33 cellular contexts compared by ENCODE assay signal in genomic region chr22:33866521-33866920, GRCh38. TPM values are rescaled to one million over a fixed set of nuclear protein-coding genes. Genes with fewer than 3 reads are reported as not detected.
DNase-seq lines count a peak whose midpoint lies in the region; ATAC-seq, FAIRE-seq and TF ChIP-seq lines count a peak whose summit lies in the region.
"Had no signal": no experiment of that assay in that cellular context is flagged by ENCODE, and none has a peak within 500 bp of the region (broad histone marks: within the 10 kb centered on the region; RNA-seq: fewer than 3 reads in every experiment).

No MANE protein-coding gene starts in this region.

- H2AK5ac ChIP-seq in IMR-90 (ENCODE audit: low read depth, low read length) = peak overlapping the region; percentile 44; the same call in 1 of the 2 replicates

- no peak for ATAC-seq in IMR-90 (ENCODE audit: low read depth)
- no peak for ATAC-seq in GM19463 (IDR thresholded peaks at IDR 0.05; ENCODE audit: unreplicated experiment)
- ATAC-seq: activated CD8-positive, alpha-beta T cell treated with anti-CD3 and anti-CD28 coated beads, Interleukin-2, amount 10 ng/mL, durations not matched to agents 7 days and 5 days had no signal

- H3K79me1 ChIP-seq in IMR-90 (ENCODE audit: low read depth in 1 of 2, low read length in 2 of 2) = peaks cover 27 to 60% of the 10 kb centered on the region in 2 experiments

- in situ Hi-C loops in IMR-90 (cut with MboI; ENCODE audit: low sequenced_read_pairs) = no loop called here

- TF ChIP-seq POLR2A in IMR-90 (IDR thresholded peaks at IDR 0.05; ENCODE audit: low read depth, low read length) = no peak

- DNase-seq in IMR-90 (no peak), NCI-H82 treated with DMSO at 0.1 percent for 48 hours (lab: John Stamatoyannopoulos, UW; ENCODE audit: unreplicated experiment) (peak; percentile 83), fibroblast of lung (ENCODE audit: low read depth in 2 of 2) (no peak), small intestine (no peak), AG08396 (ENCODE audit: low spot score) (no peak)
- DNase-seq in stimulated activated CD4-positive, alpha-beta T cell treated with anti-CD3 and anti-CD28 coated beads, Interleukin-15, amount 100 ng/mL, for 24 hours = no peak
- DNase-seq in activated CD4-positive, alpha-beta memory T cell treated with anti-CD3 and anti-CD28 coated beads for 36 hours = no peak
- DNase-seq: activated CD4-positive, alpha-beta T cell treated with anti-CD3 and anti-CD28 coated beads for 1 hour; activated CD8-positive, alpha-beta T cell treated with anti-CD3 and anti-CD28 coated beads, Interleukin-2, amount 10 ng/mL, durations not matched to agents 7 days and 5 days; activated effector memory CD4-positive, alpha-beta T cell treated with anti-CD3 and anti-CD28 coated beads, Interleukin-2, amount 50 U/mL, for 16 hours; activated naive CD8-positive, alpha-beta T cell treated with anti-CD3 and anti-CD28 coated beads, Interleukin-2, amount 10 ng/mL, durations not matched to agents 7 days and 5 days; activated T-cell treated with anti-CD3 and anti-CD28 coated beads for 4 hours; effector CD8-positive, alpha-beta T cell; HFFc6; islet precursor cell; KG1; MM.1S; NCI-H1417 treated with DMSO at 0.1 percent for 48 hours; NCI-H2107; NCI-H446; NK-92 treated with Interleukin-12 subunit alpha and Interleukin-12 subunit beta, amount 100 ng/mL, for 24 hours; stimulated activated CD4-positive, alpha-beta T cell treated with anti-CD3 and anti-CD28 coated beads, Interleukin-4, amount 100 ng/mL, for 4 hours; stimulated activated naive CD4-positive, alpha-beta T cell; thyroid gland had no signal

- H2AK9ac ChIP-seq in IMR-90 (replicated peaks; ENCODE audit: low read depth, low read length, poor library complexity) = no peak overlapping the region

- 0 out of 2 replicates have a peak overlapping the region, but pooled peaks have one; percentile 2 for H2BK20ac ChIP-seq in IMR-90 (ENCODE audit: low read depth, low read length)

- no peaks in the 10 kb centered on the region for H3K79me2 ChIP-seq in fibroblast of lung (ENCODE audit: control insufficient read depth, insufficient read depth, low read length)

- H4K20me1 ChIP-seq in IMR-90 (ENCODE audit: insufficient read depth, low read length) (no peaks in the 10 kb centered on the region), fibroblast of lung (ENCODE audit: control insufficient read depth, extremely low read depth, insufficient read depth, low read length) (no peaks in the 10 kb centered on the region)

- 0 out of 2 replicates have a peak overlapping the region, but pooled peaks have one; percentile 18 for H3K14ac ChIP-seq in IMR-90 (replicated peaks; ENCODE audit: low read depth, low read length)

- dilution Hi-C loops in IMR-90 (cut with HindIII; ENCODE audit: low sequenced_read_pairs, unreplicated experiment) = no loop called here

- H3K4me1 ChIP-seq in IMR-90 (ENCODE audit: control insufficient read depth, insufficient read depth, low read length) (peaks cover 21% of the 10 kb centered on the region), fibroblast of lung (ENCODE audit: control insufficient read depth, extremely low read depth, insufficient read depth, low read length) (peaks cover 25% of the 10 kb centered on the region), small intestine (ENCODE audit: control insufficient read depth in 2 of 2, insufficient read depth in 1 of 2, low read depth in 1 of 2, low read length in 1 of 2) (peaks cover 2 to 6% of the 10 kb centered on the region in 2 donors)
- H3K4me1 ChIP-seq: SJCRH30, thyroid gland had no signal

- H3K18ac ChIP-seq in IMR-90 (ENCODE audit: low read depth, low read length) = no peak overlapping the region

- no peak overlapping the region for H3K4me3 Mint-ChIP-seq in activated CD4-positive, alpha-beta memory T cell treated with anti-CD3 and anti-CD28 coated beads for 36 hours
- H3K4me3 Mint-ChIP-seq: activated CD8-positive, alpha-beta T cell treated with anti-CD3 and anti-CD28 coated beads, Interleukin-2, amount 10 ng/mL, durations not matched to agents 7 days and 5 days; activated naive CD8-positive, alpha-beta T cell treated with anti-CD3 and anti-CD28 coated beads, Interleukin-2, amount 10 ng/mL, durations not matched to agents 7 days and 5 days; HFFc6; T-helper 1 cell treated with Interleukin-12 subunit alpha and Interleukin-12 subunit beta and Interleukin-4 antibody, amounts not matched to agents 30 μg/mL and 1 μg/mL, for 36 hours had no signal

- H3K4me2 ChIP-seq in IMR-90 (ENCODE audit: low read depth, low read length) (no peak overlapping the region), fibroblast of lung (ENCODE audit: extremely low read depth, insufficient read depth, low read length) (peak overlapping the region; percentile 32)

- H3K9me1 ChIP-seq in IMR-90 (ENCODE audit: insufficient read depth, low read length) = peaks cover 12% of the 10 kb centered on the region

- H4K8ac ChIP-seq in IMR-90 (ENCODE audit: low read depth in 2 of 2, low read length in 2 of 2) = no peak overlapping the region

- H3K4me1 Mint-ChIP-seq in activated CD4-positive, alpha-beta memory T cell treated with anti-CD3 and anti-CD28 coated beads for 36 hours (ENCODE audit: low read depth) = no peaks in the 10 kb centered on the region
- H3K4me1 Mint-ChIP-seq: activated naive CD8-positive, alpha-beta T cell treated with anti-CD3 and anti-CD28 coated beads, Interleukin-2, amount 10 ng/mL, durations not matched to agents 7 days and 5 days had no signal

- H3K56ac ChIP-seq in IMR-90 (ENCODE audit: extremely low read depth, insufficient read depth, low read length) = no peak overlapping the region

- POLR2A ChIA-PET in IMR-90 (lab: Charles Lee; ENCODE audit: unreplicated experiment) = interaction anchor here (0.7 kb wide), 1 partner anchor 23 kb away, joined by 3 read pairs; no protein-coding TSS in a partner anchor
- POLR2A ChIA-PET in activated CD4-positive, alpha-beta memory T cell treated with anti-CD3 and anti-CD28 coated beads for 36 hours (lab: Charles Lee) = no interaction called here

- H3K27me3 ChIP-seq in IMR-90 (ENCODE audit: control insufficient read depth, insufficient read depth, low read length) = no peaks in the 10 kb centered on the region
- no peaks in the 10 kb centered on the region for H3K27me3 ChIP-seq in fibroblast of lung (ENCODE audit: control insufficient read depth, insufficient read depth, low read length)
- no peaks in the 10 kb centered on the region for H3K27me3 ChIP-seq in small intestine (ENCODE audit: control insufficient read depth in 2 of 2, insufficient read depth in 2 of 2, low read length in 2 of 2)
- H3K27me3 ChIP-seq: Peyer's patch, SJCRH30, thyroid gland had no signal

- no peak for FAIRE-seq in small intestine (lab: Jason Lieb, UNC)
- FAIRE-seq: D721Med, frontal cortex, GM19239 had no signal

- TF ChIP-seq CTCF in IMR-90 (conservative IDR thresholded peaks at IDR 0.05; ENCODE audit: low read depth, low read length) (no peak), fibroblast of lung (conservative IDR thresholded peaks at IDR 0.05 in 1 of 2, IDR thresholded peaks at IDR 0.05 in 1 of 2; ENCODE audit: low read depth in 1 of 2, low read length in 2 of 2) (no peak)

- no peak overlapping the region for H4K91ac ChIP-seq in IMR-90 (ENCODE audit: insufficient read depth, low read depth, low read length)

- H3K36me3 Mint-ChIP-seq in activated CD4-positive, alpha-beta memory T cell treated with anti-CD3 and anti-CD28 coated beads for 36 hours = no peaks in the 10 kb centered on the region
- H3K36me3 Mint-ChIP-seq: activated naive CD8-positive, alpha-beta T cell treated with anti-CD3 and anti-CD28 coated beads, Interleukin-2, amount 10 ng/mL, durations not matched to agents 7 days and 5 days had no signal

- H3K27me3 Mint-ChIP-seq in activated CD4-positive, alpha-beta memory T cell treated with anti-CD3 and anti-CD28 coated beads for 36 hours = no peaks in the 10 kb centered on the region
- H3K27me3 Mint-ChIP-seq: activated naive CD8-positive, alpha-beta T cell treated with anti-CD3 and anti-CD28 coated beads, Interleukin-2, amount 10 ng/mL, durations not matched to agents 7 days and 5 days; progenitor cell of endocrine pancreas had no signal

- WGBS in IMR-90 (ENCODE audit: extremely low coverage in 2 of 2, insufficient read length in 1 of 2), 2 experiments = no CpG with 5 or more reads among the region's 3 CpGs
- WGBS in small intestine, 3 donors = 83 to 89% (median 87%) methylated on average over 3 of the region's 3 CpGs

- H3K36me3 ChIP-seq in IMR-90 (ENCODE audit: control insufficient read depth, insufficient read depth, low read length) = no peaks in the 10 kb centered on the region
- no peaks in the 10 kb centered on the region for H3K36me3 ChIP-seq in fibroblast of lung (ENCODE audit: control insufficient read depth, insufficient read depth, low read length)
- no peaks in the 10 kb centered on the region for H3K36me3 ChIP-seq in small intestine (ENCODE audit: control insufficient read depth in 2 of 2, insufficient read depth in 2 of 2, low read length in 2 of 2)
- H3K36me3 ChIP-seq: Peyer's patch, SJCRH30, thyroid gland had no signal

- H3K4me3 ChIP-seq in IMR-90 (ENCODE audit: insufficient read depth, low read depth, low read length) (no peak overlapping the region), fibroblast of lung (replicated peaks in 1 of 4; ENCODE audit: control extremely low read depth in 1 of 4, insufficient read depth in 1 of 4, low read depth in 3 of 4, low read length in 4 of 4) (no peak overlapping the region), small intestine (ENCODE audit: low read depth in 1 of 2, low read length in 2 of 2) (no peak overlapping the region)
- H3K4me3 ChIP-seq: lung, Peyer's patch, SJCRH30, thyroid gland had no signal

- no peak overlapping the region for H3K23ac ChIP-seq in IMR-90 (ENCODE audit: low read depth, low read length)

- H3K9me3 Mint-ChIP-seq in activated CD4-positive, alpha-beta memory T cell treated with anti-CD3 and anti-CD28 coated beads for 36 hours = no peaks in the 10 kb centered on the region

- CTCF ChIA-PET in IMR-90 (lab: Yijun Ruan, JAX) = interaction anchor here (0.6 kb wide), 1 partner anchor 463 kb away, joined by 3 read pairs; no protein-coding TSS in a partner anchor
- CTCF ChIA-PET in activated CD4-positive, alpha-beta memory T cell treated with anti-CD3 and anti-CD28 coated beads for 36 hours (lab: Charles Lee) = no interaction called here

- intact Hi-C loops in IMR-90 (cut with micrococcal nuclease) = no loop called here
- intact Hi-C loops in activated CD4-positive, alpha-beta memory T cell treated with anti-CD3 and anti-CD28 coated beads for 36 hours (cut with micrococcal nuclease) = no loop called here

- no peak overlapping the region for H3K27ac ChIP-seq in IMR-90 (ENCODE audit: insufficient read depth, low read length)
- peak overlapping the region; percentile 88 for H3K27ac ChIP-seq in fibroblast of lung (ENCODE audit: insufficient read depth, low read length)
- H3K27ac ChIP-seq in small intestine (ENCODE audit: low read depth in 1 of 2, low read length in 1 of 2) = peak overlapping the region; percentile 1 to 50
- H3K27ac ChIP-seq: SJCRH30, thyroid gland had no signal

- no TSS peak for BruUV-seq in IMR-90 (replicated peaks; lab: Mats Ljungman, UMichigan)

- no peak overlapping the region for H2BK120ac ChIP-seq in IMR-90 (ENCODE audit: low read depth, low read length)

- H2BK5ac ChIP-seq in IMR-90 (ENCODE audit: low read depth, low read length, poor library complexity, severe bottlenecking) = peak overlapping the region; percentile 5

- H4K5ac ChIP-seq in IMR-90 (ENCODE audit: low read depth, low read length) = no peak overlapping the region

- no peaks in the 10 kb centered on the region for H3K9me3 ChIP-seq in IMR-90 (ENCODE audit: control insufficient read depth, insufficient read depth, low read length)
- H3K9me3 ChIP-seq in fibroblast of lung (ENCODE audit: control insufficient read depth, insufficient read depth, low read depth, low read length) = no peaks in the 10 kb centered on the region
- H3K9me3 ChIP-seq in small intestine (ENCODE audit: control insufficient read depth, low read depth) = no peaks in the 10 kb centered on the region
- H3K9me3 ChIP-seq: Peyer's patch, SJCRH30, thyroid gland had no signal

- no peak for TF ChIP-seq RAD21 in IMR-90 (IDR thresholded peaks at IDR 0.05; ENCODE audit: low read length)

- H3K4ac ChIP-seq in IMR-90 (ENCODE audit: low read depth, low read length) = no peak overlapping the region

- H2BK15ac ChIP-seq in IMR-90 (ENCODE audit: low read depth, low read length) = 0 out of 3 replicates have a peak overlapping the region, but pooled peaks have one; percentile 6

- no peak overlapping the region for H2AFZ ChIP-seq in IMR-90 (replicated peaks; ENCODE audit: low read length, poor library complexity)
- H2AFZ ChIP-seq in fibroblast of lung (ENCODE audit: low read length) = no peak overlapping the region

- H3K27ac Mint-ChIP-seq in activated CD4-positive, alpha-beta memory T cell treated with anti-CD3 and anti-CD28 coated beads for 36 hours = no peak overlapping the region
- H3K27ac Mint-ChIP-seq: activated CD8-positive, alpha-beta T cell treated with anti-CD3 and anti-CD28 coated beads, Interleukin-2, amount 10 ng/mL, durations not matched to agents 7 days and 5 days; activated naive CD8-positive, alpha-beta T cell treated with anti-CD3 and anti-CD28 coated beads, Interleukin-2, amount 10 ng/mL, durations not matched to agents 7 days and 5 days; progenitor cell of endocrine pancreas; T-helper 1 cell treated with Interleukin-12 subunit alpha and Interleukin-12 subunit beta and Interleukin-4 antibody, amounts not matched to agents 30 μg/mL and 1 μg/mL, for 36 hours had no signal

- no peak overlapping the region for H3K9ac ChIP-seq in IMR-90 (ENCODE audit: low read depth, low read length)
- H3K9ac ChIP-seq in fibroblast of lung (ENCODE audit: insufficient read depth, low read length) = no peak overlapping the region

RNA-seq across cellular contexts. Expression of gene LARGE1, which starts 53.8 kb away (rescaled TPM):
- 7.2 and 12.4 TPM in 2 replicates for total RNA-seq in IMR-90 (2012; rRNA removed)
- polyA plus RNA-seq in IMR-90 (2012; rRNA removed) = 6.2 and 6.5 TPM in 2 replicates
- 6.6 and 16.6 TPM in 2 replicates for polyA plus RNA-seq in IMR-90 (2012; cell fraction: cytosol; rRNA removed)
- 3.8 and 4.1 TPM in 2 replicates for polyA plus RNA-seq in IMR-90 (2012; cell fraction: nucleus; rRNA removed; ENCODE audit: low replicate concordance)
- total RNA-seq in fibroblast of lung = 15.2 and 19.2 TPM in 2 replicates
- 13.6 and 14.1 TPM in 2 replicates for polyA plus RNA-seq in fibroblast of lung
- 11.6 and 11.7 TPM in 2 replicates for polyA plus RNA-seq in fibroblast of lung (2012)
- polyA minus RNA-seq in fibroblast of lung (ENCODE audit: low replicate concordance) = 33.7 and 72.6 TPM in 2 replicates
- 1 to 10 TPM; 5.1 to 8.7 (median 7.2) TPM for polyA plus RNA-seq in small intestine
- total RNA-seq in activated CD4-positive, alpha-beta memory T cell treated with anti-CD3 and anti-CD28 coated beads for 36 hours = 1 to 10 TPM in 1 of 2 experiments, under 1 TPM in 1; 0.81 to 2.0 TPM
